ENCODE assay signal across 24 cellular contexts in genomic region chr11:26204839-26205238, GRCh38.
"Had no signal": no experiment of that assay in that cellular context is flagged by ENCODE, and none has a peak within 500 bp of the region (broad histone marks: within the 10 kb centered on the region; RNA-seq: fewer than 3 reads in every experiment).

No MANE protein-coding gene starts in this region.

- ATAC-seq: stimulated activated effector memory CD8-positive, alpha-beta T cell treated with anti-CD3 and anti-CD28 coated beads, Interleukin-12 subunit alpha, Interleukin-12 subunit beta, amount 100 ng/mL, for 72 hours; stimulated activated memory B cell treated with anti-CD40 and anti-IgM and Interleukin-4, amounts not matched to agents 10 μg/mL and 1 μg/mL and 100 μg/mL, for 72 hours; stimulated activated naive CD8-positive, alpha-beta T cell treated with anti-CD3 and anti-CD28 coated beads, Interleukin-15, amount 100 ng/mL, for 72 hours; stimulated activated naive CD8-positive, alpha-beta T cell treated with anti-CD3 and anti-CD28 coated beads, Interleukin-15, Interleukin-2, amounts not matched to agents 100 U/mL and 50 U/mL, for 24 hours had no signal

- DNase-seq: stimulated activated CD4-positive, alpha-beta T cell treated with anti-CD3 and anti-CD28 coated beads, Interleukin-2, amount 100 ng/mL, for 48 hours; stimulated activated CD4-positive, alpha-beta T cell treated with anti-CD3 and anti-CD28 coated beads, Interleukin-4, amount 100 ng/mL, for 1 hour; stimulated activated CD4-positive, alpha-beta T cell treated with anti-CD3 and anti-CD28 coated beads, Interleukin-4, amount 100 ng/mL, for 24 hours; stimulated activated CD4-positive, alpha-beta T cell treated with anti-CD3 and anti-CD28 coated beads, Interleukin-4, amount 100 ng/mL, for 4 hours; stimulated activated CD8-positive, alpha-beta memory T cell treated with anti-CD3 and anti-CD28 coated beads, Interleukin-4, amount 100 ng/mL, for 48 hours; stimulated activated naive CD4-positive, alpha-beta T cell; stimulated activated naive CD4-positive, alpha-beta T cell treated with Interleukin-2 at 50 U/mL for 16 hours; stimulated activated naive CD8-positive, alpha-beta T cell treated with anti-CD3 and anti-CD28 coated beads, Interleukin-15, amount 100 ng/mL, for 72 hours; stimulated activated naive CD8-positive, alpha-beta T cell treated with anti-CD3 and anti-CD28 coated beads, Interleukin-15, Interleukin-2, amounts not matched to agents 100 U/mL and 50 U/mL, for 24 hours; stomach; substantia nigra; testis; thyroid gland; tibial artery; transverse colon; trophoblast cell; upper lobe of left lung; upper lobe of right lung; uterus had no signal

- H3K27me3 Mint-ChIP-seq: stimulated activated memory B cell treated with anti-CD40 and anti-IgM and Interleukin-4, amounts not matched to agents 10 μg/mL and 1 μg/mL and 100 μg/mL, for 72 hours; stimulated activated naive CD8-positive, alpha-beta T cell treated with anti-CD3 and anti-CD28 coated beads, Interleukin-15, amount 100 ng/mL, for 72 hours; stimulated activated naive CD8-positive, alpha-beta T cell treated with anti-CD3 and anti-CD28 coated beads, Interleukin-15, Interleukin-2, amounts not matched to agents 100 ng/mL and 50 ng/mL, for 24 hours; type B pancreatic cell had no signal

- H3K36me3 Mint-ChIP-seq: stimulated activated effector memory CD8-positive, alpha-beta T cell treated with anti-CD3 and anti-CD28 coated beads, Interleukin-12 subunit alpha, Interleukin-12 subunit beta, amount 100 ng/mL, for 72 hours; stimulated activated memory B cell treated with anti-CD40 and anti-IgM and Interleukin-4, amounts not matched to agents 10 μg/mL and 1 μg/mL and 100 μg/mL, for 72 hours; type B pancreatic cell had no signal

- H3K4me1 Mint-ChIP-seq: stimulated activated effector memory CD8-positive, alpha-beta T cell treated with anti-CD3 and anti-CD28 coated beads, Interleukin-12 subunit alpha, Interleukin-12 subunit beta, amount 100 ng/mL, for 72 hours; stimulated activated memory B cell treated with anti-CD40 and anti-IgM and Interleukin-4, amounts not matched to agents 10 μg/mL and 1 μg/mL and 100 μg/mL, for 72 hours; stimulated activated naive CD8-positive, alpha-beta T cell treated with anti-CD3 and anti-CD28 coated beads, Interleukin-15, amount 100 ng/mL, for 72 hours had no signal

- FAIRE-seq: urothelium cell line had no signal

- H3K27ac Mint-ChIP-seq: stimulated activated effector memory CD8-positive, alpha-beta T cell treated with anti-CD3 and anti-CD28 coated beads, Interleukin-12 subunit alpha, Interleukin-12 subunit beta, amount 100 ng/mL, for 72 hours; stimulated activated memory B cell treated with anti-CD40 and anti-IgM and Interleukin-4, amounts not matched to agents 10 μg/mL and 1 μg/mL and 100 μg/mL, for 72 hours; stimulated activated naive CD8-positive, alpha-beta T cell treated with anti-CD3 and anti-CD28 coated beads, Interleukin-15, amount 100 ng/mL, for 72 hours; stimulated activated naive CD8-positive, alpha-beta T cell treated with anti-CD3 and anti-CD28 coated beads, Interleukin-15, Interleukin-2, amounts not matched to agents 100 ng/mL and 50 ng/mL, for 24 hours; type B pancreatic cell had no signal

- H3K4me3 Mint-ChIP-seq: stimulated activated effector memory CD8-positive, alpha-beta T cell treated with anti-CD3 and anti-CD28 coated beads, Interleukin-12 subunit alpha, Interleukin-12 subunit beta, amount 100 ng/mL, for 72 hours; stimulated activated memory B cell treated with anti-CD40 and anti-IgM and Interleukin-4, amounts not matched to agents 10 μg/mL and 1 μg/mL and 100 μg/mL, for 72 hours; stimulated activated naive CD8-positive, alpha-beta T cell treated with anti-CD3 and anti-CD28 coated beads, Interleukin-15, amount 100 ng/mL, for 72 hours; stimulated activated naive CD8-positive, alpha-beta T cell treated with anti-CD3 and anti-CD28 coated beads, Interleukin-15, Interleukin-2, amounts not matched to agents 100 ng/mL and 50 ng/mL, for 24 hours; type B pancreatic cell had no signal

- H3K9me3 Mint-ChIP-seq: stimulated activated naive CD8-positive, alpha-beta T cell treated with anti-CD3 and anti-CD28 coated beads, Interleukin-15, amount 100 ng/mL, for 72 hours; stimulated activated naive CD8-positive, alpha-beta T cell treated with anti-CD3 and anti-CD28 coated beads, Interleukin-15, Interleukin-2, amounts not matched to agents 100 ng/mL and 50 ng/mL, for 24 hours; type B pancreatic cell had no signal
